In genomic region chr11:112174789-112175595, GRCh38 we compare ENCODE assay signal across 1 cellular context.
TF ChIP-seq lines count a peak whose summit lies in the region.

Gene BCO2 (plus strand): TSS chr11:112175512. CDS start chr11:112175602, 90 bp downstream.

TF ChIP-seq in HepG2, 621 proteins besides CTCF, POLR2A, EP300 and RAD21 (continued from another document):
- TF ChIP-seq DBP (CRISPR knock-in tag; IDR thresholded peaks at IDR 0.05; ENCODE audit: not compliant biosample characterization) = no peak
- TF ChIP-seq ZNF747 (CRISPR knock-in tag; IDR thresholded peaks at IDR 0.05; ENCODE audit: borderline replicate concordance) = no peak
- TF ChIP-seq ZNF75D (CRISPR knock-in tag; IDR thresholded peaks at IDR 0.05; ENCODE audit: borderline replicate concordance) = no peak
- TF ChIP-seq ZNF800 (CRISPR knock-in tag; IDR thresholded peaks at IDR 0.05) = 0 out of 2 replicates have a peak, but pooled peaks have one; percentile 17
- TF ChIP-seq YY1 (IDR thresholded peaks at IDR 0.05; ENCODE audit: insufficient read depth, insufficient replicate concordance, low read depth, low read length) = no peak
- TF ChIP-seq ZNF557 (CRISPR knock-in tag; IDR thresholded peaks at IDR 0.05) = no peak
- TF ChIP-seq ZBTB37 (CRISPR knock-in tag; IDR thresholded peaks at IDR 0.05) = no peak
- TF ChIP-seq ZNF766 (CRISPR knock-in tag; IDR thresholded peaks at IDR 0.05; ENCODE audit: borderline replicate concordance) = no peak
- TF ChIP-seq SIX4 (CRISPR knock-in tag; IDR thresholded peaks at IDR 0.05) = no peak
- no peak for TF ChIP-seq SMAD9 (CRISPR knock-in tag; IDR thresholded peaks at IDR 0.05)
- peak; percentile 65 for TF ChIP-seq STAG1 (CRISPR knock-in tag; IDR thresholded peaks at IDR 0.05)
- TF ChIP-seq ZFP36L1 (CRISPR knock-in tag; IDR thresholded peaks at IDR 0.05) = no peak
- no peak for TF ChIP-seq KDM1A (CRISPR knock-in tag; IDR thresholded peaks at IDR 0.05)
- no peak for TF ChIP-seq FOXJ3 (CRISPR knock-in tag; IDR thresholded peaks at IDR 0.05; ENCODE audit: borderline replicate concordance)
- TF ChIP-seq STAT6 (CRISPR knock-in tag; IDR thresholded peaks at IDR 0.05; ENCODE audit: borderline replicate concordance) = no peak
